1 cellular context compared by ENCODE assay signal in the genomic region with DNA sequence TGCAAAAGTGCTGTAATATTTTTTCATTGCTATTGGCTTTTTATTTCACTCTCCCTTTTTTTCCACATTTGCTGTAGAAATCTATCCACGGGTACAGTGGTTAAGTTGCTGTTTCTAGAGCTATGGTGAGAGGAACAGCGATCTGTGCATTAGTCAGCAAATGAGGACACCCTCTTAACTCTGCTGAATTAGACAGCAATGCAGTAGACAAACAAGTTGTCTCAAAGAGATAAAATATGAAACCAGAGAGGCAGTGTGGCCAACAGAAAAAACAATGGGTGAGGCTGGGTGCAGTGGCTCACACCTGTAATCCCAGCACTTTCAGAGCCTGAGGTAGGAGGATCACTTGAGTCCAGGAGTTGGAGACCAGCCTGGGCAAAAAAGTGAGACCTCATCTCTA.
TF ChIP-seq lines count a peak whose summit lies in the region.

No MANE protein-coding gene starts in this region.

TF ChIP-seq in SK-N-SH treated with all-trans-retinoic acid at 6 μM for 48 hours, 23 proteins besides CTCF, POLR2A, EP300 and RAD21 (continued from another document):
- TF ChIP-seq, protein P1, sequence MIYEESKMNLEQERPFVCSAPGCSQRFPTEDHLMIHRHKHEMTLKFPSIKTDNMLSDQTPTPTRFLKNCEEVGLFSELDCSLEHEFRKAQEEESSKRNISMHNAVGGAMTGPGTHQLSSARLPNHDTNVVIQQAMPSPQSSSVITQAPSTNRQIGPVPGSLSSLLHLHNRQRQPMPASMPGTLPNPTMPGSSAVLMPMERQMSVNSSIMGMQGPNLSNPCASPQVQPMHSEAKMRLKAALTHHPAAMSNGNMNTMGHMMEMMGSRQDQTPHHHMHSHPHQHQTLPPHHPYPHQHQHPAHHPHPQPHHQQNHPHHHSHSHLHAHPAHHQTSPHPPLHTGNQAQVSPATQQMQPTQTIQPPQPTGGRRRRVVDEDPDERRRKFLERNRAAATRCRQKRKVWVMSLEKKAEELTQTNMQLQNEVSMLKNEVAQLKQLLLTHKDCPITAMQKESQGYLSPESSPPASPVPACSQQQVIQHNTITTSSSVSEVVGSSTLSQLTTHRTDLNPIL (CRISPR knock-in tag; IDR thresholded peaks at IDR 0.05; ENCODE audit: low read depth): no peak
- TF ChIP-seq, protein P2, sequence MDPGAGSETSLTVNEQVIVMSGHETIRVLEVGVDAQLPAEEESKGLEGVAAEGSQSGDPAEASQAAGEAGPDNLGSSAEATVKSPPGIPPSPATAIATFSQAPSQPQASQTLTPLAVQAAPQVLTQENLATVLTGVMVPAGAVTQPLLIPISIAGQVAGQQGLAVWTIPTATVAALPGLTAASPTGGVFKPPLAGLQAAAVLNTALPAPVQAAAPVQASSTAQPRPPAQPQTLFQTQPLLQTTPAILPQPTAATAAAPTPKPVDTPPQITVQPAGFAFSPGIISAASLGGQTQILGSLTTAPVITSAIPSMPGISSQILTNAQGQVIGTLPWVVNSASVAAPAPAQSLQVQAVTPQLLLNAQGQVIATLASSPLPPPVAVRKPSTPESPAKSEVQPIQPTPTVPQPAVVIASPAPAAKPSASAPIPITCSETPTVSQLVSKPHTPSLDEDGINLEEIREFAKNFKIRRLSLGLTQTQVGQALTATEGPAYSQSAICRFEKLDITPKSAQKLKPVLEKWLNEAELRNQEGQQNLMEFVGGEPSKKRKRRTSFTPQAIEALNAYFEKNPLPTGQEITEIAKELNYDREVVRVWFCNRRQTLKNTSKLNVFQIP (CRISPR knock-in tag; IDR thresholded peaks at IDR 0.05; ENCODE audit: borderline replicate concordance, low read depth): no peak
- TF ChIP-seq, protein P3, sequence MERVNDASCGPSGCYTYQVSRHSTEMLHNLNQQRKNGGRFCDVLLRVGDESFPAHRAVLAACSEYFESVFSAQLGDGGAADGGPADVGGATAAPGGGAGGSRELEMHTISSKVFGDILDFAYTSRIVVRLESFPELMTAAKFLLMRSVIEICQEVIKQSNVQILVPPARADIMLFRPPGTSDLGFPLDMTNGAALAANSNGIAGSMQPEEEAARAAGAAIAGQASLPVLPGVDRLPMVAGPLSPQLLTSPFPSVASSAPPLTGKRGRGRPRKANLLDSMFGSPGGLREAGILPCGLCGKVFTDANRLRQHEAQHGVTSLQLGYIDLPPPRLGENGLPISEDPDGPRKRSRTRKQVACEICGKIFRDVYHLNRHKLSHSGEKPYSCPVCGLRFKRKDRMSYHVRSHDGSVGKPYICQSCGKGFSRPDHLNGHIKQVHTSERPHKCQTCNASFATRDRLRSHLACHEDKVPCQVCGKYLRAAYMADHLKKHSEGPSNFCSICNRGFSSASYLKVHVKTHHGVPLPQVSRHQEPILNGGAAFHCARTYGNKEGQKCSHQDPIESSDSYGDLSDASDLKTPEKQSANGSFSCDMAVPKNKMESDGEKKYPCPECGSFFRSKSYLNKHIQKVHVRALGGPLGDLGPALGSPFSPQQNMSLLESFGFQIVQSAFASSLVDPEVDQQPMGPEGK (CRISPR knock-in tag; IDR thresholded peaks at IDR 0.05; ENCODE audit: borderline replicate concordance): no peak
- TF ChIP-seq RARB (CRISPR knock-in tag; IDR thresholded peaks at IDR 0.05): no peak
- no peak for TF ChIP-seq ZFP3 (CRISPR knock-in tag; IDR thresholded peaks at IDR 0.05)
- TF ChIP-seq ISL1 (CRISPR knock-in tag; IDR thresholded peaks at IDR 0.05): no peak
